ENCODE assay signal across 9 cellular contexts in genomic region chr6:117916483-117916882, GRCh38. TPM values are rescaled to one million over a fixed set of nuclear protein-coding genes. Genes with fewer than 3 reads are reported as not detected.
"Had no signal": no experiment of that assay in that cellular context is flagged by ENCODE, and none has a peak within 500 bp of the region (broad histone marks: within the 10 kb centered on the region; RNA-seq: fewer than 3 reads in every experiment).

No MANE protein-coding gene starts in this region.

- DNase-seq: GOT3, H7, H9, HCEC 1CT, HFFc6 had no signal

- H3K9me3 ChIP-seq: HAP-1 had no signal

- H3K36me3 ChIP-seq: HAP-1 had no signal

- H3K27ac ChIP-seq: GM23248 had no signal

- ATAC-seq: GM23338, HCT116 had no signal

- H3K4me3 ChIP-seq: GM23248, GM23338, HAP-1 had no signal

RNA-seq across cellular contexts. Expression of gene SLC35F1, which starts 9.4 kb away (rescaled TPM):
- total RNA-seq: GM23248, HFFc6 had no signal
- polyA plus RNA-seq: GM23248 had no signal
